Comparison of ENCODE assay signal across 1 cellular context in the genomic region with DNA sequence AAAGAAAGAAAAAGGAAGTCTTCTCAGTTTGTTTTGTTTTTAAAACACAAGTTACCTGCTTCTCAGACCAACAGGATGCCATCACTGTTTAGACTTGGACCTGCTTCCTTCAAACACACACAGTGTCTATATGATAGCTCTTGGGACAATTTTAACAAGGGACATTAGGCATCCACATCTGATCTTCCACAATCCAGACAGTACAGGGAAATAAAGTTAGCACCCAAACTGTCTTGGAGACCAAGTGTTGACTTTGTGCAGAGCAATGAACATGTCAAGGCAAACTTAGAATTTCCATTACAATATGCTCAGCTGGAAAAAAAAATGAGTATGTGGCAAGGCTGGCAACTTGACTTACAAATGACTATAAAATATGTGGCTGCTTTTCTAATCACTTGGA.
TF ChIP-seq lines count a peak whose summit lies in the region.

No MANE protein-coding gene starts in this region.

TF ChIP-seq in WTC11, 78 proteins besides CTCF, POLR2A, EP300 and RAD21 (continued from another document):
- TF ChIP-seq, protein P1, sequence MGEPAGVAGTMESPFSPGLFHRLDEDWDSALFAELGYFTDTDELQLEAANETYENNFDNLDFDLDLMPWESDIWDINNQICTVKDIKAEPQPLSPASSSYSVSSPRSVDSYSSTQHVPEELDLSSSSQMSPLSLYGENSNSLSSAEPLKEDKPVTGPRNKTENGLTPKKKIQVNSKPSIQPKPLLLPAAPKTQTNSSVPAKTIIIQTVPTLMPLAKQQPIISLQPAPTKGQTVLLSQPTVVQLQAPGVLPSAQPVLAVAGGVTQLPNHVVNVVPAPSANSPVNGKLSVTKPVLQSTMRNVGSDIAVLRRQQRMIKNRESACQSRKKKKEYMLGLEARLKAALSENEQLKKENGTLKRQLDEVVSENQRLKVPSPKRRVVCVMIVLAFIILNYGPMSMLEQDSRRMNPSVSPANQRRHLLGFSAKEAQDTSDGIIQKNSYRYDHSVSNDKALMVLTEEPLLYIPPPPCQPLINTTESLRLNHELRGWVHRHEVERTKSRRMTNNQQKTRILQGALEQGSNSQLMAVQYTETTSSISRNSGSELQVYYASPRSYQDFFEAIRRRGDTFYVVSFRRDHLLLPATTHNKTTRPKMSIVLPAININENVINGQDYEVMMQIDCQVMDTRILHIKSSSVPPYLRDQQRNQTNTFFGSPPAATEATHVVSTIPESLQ (CRISPR knock-in tag; IDR thresholded peaks at IDR 0.05): no peak
